Comparison of ENCODE assay signal across 26 cellular contexts in genomic region chr11:106384429-106384828, GRCh38.
"Had no signal": no experiment of that assay in that cellular context is flagged by ENCODE, and none has a peak within 500 bp of the region (broad histone marks: within the 10 kb centered on the region; RNA-seq: fewer than 3 reads in every experiment).

No MANE protein-coding gene starts in this region.

- H3K27ac ChIP-seq: epithelial cell of prostate, esophagus squamous epithelium, gastrocnemius medialis, parathyroid adenoma, psoas muscle, transverse colon had no signal

- H3K27me3 Mint-ChIP-seq: activated CD8-positive, alpha-beta T cell treated with anti-CD3 and anti-CD28 coated beads for 36 hours; activated naive CD4-positive, alpha-beta T cell treated with anti-CD3 and anti-CD28 coated beads, Interleukin-2, amount 50 U/mL, for 24 hours; activated naive CD8-positive, alpha-beta T cell treated with anti-CD3 and anti-CD28 coated beads, Interleukin-2, amount 50 U/mL, for 24 hours; naive B cell had no signal

- H2AFZ ChIP-seq: parathyroid adenoma had no signal

- H3K27me3 ChIP-seq: esophagus squamous epithelium, gastrocnemius medialis, transverse colon had no signal

- H3K4me3 ChIP-seq: esophagus squamous epithelium, gastrocnemius medialis, psoas muscle, transverse colon had no signal

- H3K36me3 Mint-ChIP-seq: activated naive CD4-positive, alpha-beta T cell treated with anti-CD3 and anti-CD28 coated beads, Interleukin-2, amount 50 U/mL, for 24 hours; naive B cell had no signal

- H3K9ac ChIP-seq: parathyroid adenoma had no signal

- H3K9me3 Mint-ChIP-seq: activated naive CD4-positive, alpha-beta T cell treated with anti-CD3 and anti-CD28 coated beads, Interleukin-2, amount 50 U/mL, for 24 hours; activated T-helper 2 cell treated with anti-CD3 and anti-CD28 coated beads, Interferon-gamma antibody, Interleukin-2, Interleukin-4, amounts not matched to agents 10 μg/mL and 5 μg/mL and 100 μg/mL, durations not matched to agents 14 hours and 24 hours and 36 hours had no signal

- ATAC-seq: activated CD8-positive, alpha-beta T cell treated with anti-CD3 and anti-CD28 coated beads for 36 hours; activated naive CD8-positive, alpha-beta T cell treated with anti-CD3 and anti-CD28 coated beads, Interleukin-2, amount 50 U/mL, for 24 hours; gastrocnemius medialis; left cardiac atrium; left ventricle myocardium superior; psoas muscle; WTC11 had no signal

- H3K79me2 ChIP-seq: parathyroid adenoma had no signal

- DNase-seq: activated CD4-positive, alpha-beta T cell treated with anti-CD3 and anti-CD28 coated beads, Interleukin-2, amount 50 U/mL, for 1 hour; activated CD8-positive, alpha-beta T cell treated with anti-CD3 and anti-CD28 coated beads for 36 hours; activated naive CD8-positive, alpha-beta T cell treated with anti-CD3 and anti-CD28 coated beads, Interleukin-2, amount 50 U/mL, for 24 hours; activated T-cell treated with anti-CD3 and anti-CD28 coated beads, Interleukin-2, amount 50 U/mL, for 48 hours; amygdala; central memory CD4-positive, alpha-beta T cell; dermis blood vessel endothelial cell; effector CD8-positive, alpha-beta T cell; esophagus squamous epithelium; gastrocnemius medialis; glutamatergic neuron; islet precursor cell; left cardiac atrium; left ventricle myocardium superior; naive B cell; nephron progenitor cell; nucleus accumbens; psoas muscle; stimulated activated naive CD4-positive, alpha-beta T cell treated with Interleukin-2 at 50 U/mL for 16 hours; transverse colon had no signal

- H3K4me1 Mint-ChIP-seq: activated naive CD4-positive, alpha-beta T cell treated with anti-CD3 and anti-CD28 coated beads, Interleukin-2, amount 50 U/mL, for 24 hours; activated naive CD8-positive, alpha-beta T cell treated with anti-CD3 and anti-CD28 coated beads, Interleukin-2, amount 50 U/mL, for 24 hours; naive B cell; nephron progenitor cell had no signal

- H3K36me3 ChIP-seq: esophagus squamous epithelium, gastrocnemius medialis, transverse colon had no signal

- H3K4me1 ChIP-seq: esophagus squamous epithelium, gastrocnemius medialis, parathyroid adenoma, psoas muscle, transverse colon had no signal

- H3K4me3 Mint-ChIP-seq: activated CD8-positive, alpha-beta T cell treated with anti-CD3 and anti-CD28 coated beads for 36 hours; activated naive CD4-positive, alpha-beta T cell treated with anti-CD3 and anti-CD28 coated beads, Interleukin-2, amount 50 U/mL, for 24 hours; activated naive CD8-positive, alpha-beta T cell treated with anti-CD3 and anti-CD28 coated beads, Interleukin-2, amount 50 U/mL, for 24 hours; mesothelial cell of epicardium; naive B cell; nephron progenitor cell; WTC11 had no signal

- H3K9me3 ChIP-seq: esophagus squamous epithelium, gastrocnemius medialis, psoas muscle, transverse colon had no signal

- H3K27ac Mint-ChIP-seq: activated CD8-positive, alpha-beta T cell treated with anti-CD3 and anti-CD28 coated beads for 36 hours; activated naive CD4-positive, alpha-beta T cell treated with anti-CD3 and anti-CD28 coated beads, Interleukin-2, amount 50 U/mL, for 24 hours; activated naive CD8-positive, alpha-beta T cell treated with anti-CD3 and anti-CD28 coated beads, Interleukin-2, amount 50 U/mL, for 24 hours; activated T-helper 2 cell treated with anti-CD3 and anti-CD28 coated beads, Interferon-gamma antibody, Interleukin-2, Interleukin-4, amounts not matched to agents 10 μg/mL and 5 μg/mL and 100 μg/mL, durations not matched to agents 14 hours and 24 hours and 36 hours; mesothelial cell of epicardium; naive B cell; nephron progenitor cell; WTC11 had no signal
